Comparison of ENCODE assay signal across 21 cellular contexts in genomic region chrX:53303195-53303594, GRCh38. TPM values are rescaled to one million over a fixed set of nuclear protein-coding genes. Genes with fewer than 3 reads are reported as not detected.
DNase-seq lines count a peak whose midpoint lies in the region; ATAC-seq, FAIRE-seq and TF ChIP-seq lines count a peak whose summit lies in the region.
"Had no signal": no experiment of that assay in that cellular context is flagged by ENCODE, and none has a peak within 500 bp of the region (broad histone marks: within the 10 kb centered on the region; RNA-seq: fewer than 3 reads in every experiment).

No MANE protein-coding gene starts in this region.

- H3K4me3 Mint-ChIP-seq in astrocyte (ENCODE audit: unreplicated experiment) (no peak overlapping the region), mesothelial cell of epicardium (no peak overlapping the region)
- H3K4me3 Mint-ChIP-seq: B cell; CD4-positive, alpha-beta T cell; CD8-positive, alpha-beta T cell had no signal

- CTCF ChIA-PET in A549 (lab: Yijun Ruan, JAX): interaction anchor here (0.7 to 2.5 kb wide), 6 partner anchors 10 to 62 kb away, joined by 3 to 14 read pairs (median 4); no protein-coding TSS in a partner anchor

- H3K9me3 ChIP-seq in A549 (no peaks in the 10 kb centered on the region), astrocyte (ENCODE audit: insufficient read depth, low read depth, low read length) (no peaks in the 10 kb centered on the region), kidney (ENCODE audit: control insufficient read depth in 1 of 2, low read length in 2 of 2) (no peaks in the 10 kb centered on the region), left ventricle myocardium inferior (replicated peaks) (no peaks in the 10 kb centered on the region)
- H3K9me3 ChIP-seq: BLaER1 treated with 17β-estradiol and CSF1 and Interleukin-3, amounts not matched to agents 10 nM and 100 nM; Caco-2 had no signal

- no peak for TF ChIP-seq POLR2A in A549 (IDR thresholded peaks at IDR 0.05; ENCODE audit: low read length)

- TF ChIP-seq CTCF in A549 (IDR thresholded peaks at IDR 0.05) (no peak), astrocyte (IDR thresholded peaks at IDR 0.05; ENCODE audit: insufficient read depth, low read depth, low read length) (no peak), kidney (IDR thresholded peaks at IDR 0.05; ENCODE audit: borderline replicate concordance, extremely low read depth, insufficient read depth) (no peak), left ventricle myocardium inferior (IDR thresholded peaks at IDR 0.05; ENCODE audit: borderline replicate concordance) (no peak), mesothelial cell of epicardium (IDR thresholded peaks at IDR 0.05; ENCODE audit: unreplicated experiment) (no peak)

- intact Hi-C loops in kidney (cut with DNase I) (no loop called here), left ventricle myocardium inferior (cut with micrococcal nuclease) (no loop called here)

- H4K20me1 ChIP-seq in astrocyte (ENCODE audit: insufficient read depth, low read length): no peaks in the 10 kb centered on the region

- H3K36me3 Mint-ChIP-seq in astrocyte (ENCODE audit: low read depth, unreplicated experiment) (no peaks in the 10 kb centered on the region), mesothelial cell of epicardium (no peaks in the 10 kb centered on the region)
- H3K36me3 Mint-ChIP-seq: CD8-positive, alpha-beta T cell had no signal

- H3K4me2 ChIP-seq in A549: no peak overlapping the region
- H3K4me2 ChIP-seq in astrocyte (ENCODE audit: low read length): no peak overlapping the region
- H3K4me2 ChIP-seq: BLaER1 treated with 17β-estradiol and CSF1 and Interleukin-3, amounts not matched to agents 10 nM and 100 nM had no signal

- H3K79me2 ChIP-seq in astrocyte (ENCODE audit: insufficient read depth, low read length): no peaks in the 10 kb centered on the region

- H2AFZ ChIP-seq in astrocyte (ENCODE audit: low read depth, low read length): no peak overlapping the region

- H3K27ac ChIP-seq in A549 (no peak overlapping the region), astrocyte (ENCODE audit: low read depth, low read length) (no peak overlapping the region), kidney (ENCODE audit: low read depth in 2 of 2, low read length in 2 of 2) (no peak overlapping the region), left ventricle myocardium inferior (replicated peaks) (no peak overlapping the region)
- H3K27ac ChIP-seq: BLaER1 treated with 17β-estradiol and CSF1 and Interleukin-3, amounts not matched to agents 10 nM and 100 nM; C4-2B had no signal

- 94% methylated on average over 5 of the region's 5 CpGs for WGBS in A549 (ENCODE audit: missing lambda C conversion rate)

- H3K27ac Mint-ChIP-seq in astrocyte (ENCODE audit: unreplicated experiment) (no peak overlapping the region), mesothelial cell of epicardium (no peak overlapping the region)
- H3K27ac Mint-ChIP-seq: B cell; CD4-positive, alpha-beta T cell; CD8-positive, alpha-beta T cell had no signal

- DNase-seq in A549 (ENCODE audit: low read depth in 1 of 2, low spot score in 1 of 2): no peak
- DNase-seq in astrocyte (ENCODE audit: low read depth): no peak
- DNase-seq in kidney: peak; percentile 18
- no peak for DNase-seq in left ventricle myocardium inferior
- DNase-seq in mesothelial cell of epicardium (ENCODE audit: low spot score in 2 of 2, unreplicated experiment in 2 of 2): no peak
- DNase-seq in NCI-H446 (lab: John Stamatoyannopoulos, UW): no peak
- DNase-seq in NCI-H82 treated with DMSO at 0.1 percent for 48 hours (lab: John Stamatoyannopoulos, UW; ENCODE audit: unreplicated experiment): no peak
- DNase-seq: AML-193; Caco-2; Calu3; CD4-positive, alpha-beta T cell; CD8-positive, alpha-beta T cell; DMS79 treated with DMSO at 0.1 percent for 48 hours; GF-D8 had no signal

- H3K4me1 Mint-ChIP-seq in astrocyte (ENCODE audit: low read depth, unreplicated experiment): peaks cover 4% of the 10 kb centered on the region
- no peaks in the 10 kb centered on the region for H3K4me1 Mint-ChIP-seq in mesothelial cell of epicardium
- H3K4me1 Mint-ChIP-seq: B cell had no signal

- no peak for TF ChIP-seq RAD21 in A549 (conservative IDR thresholded peaks at IDR 0.05 in 1 of 2, IDR thresholded peaks at IDR 0.05 in 1 of 2)

- H3K4me1 ChIP-seq in A549 (peaks cover 4% of the 10 kb centered on the region; the same call in 1 of the 3 replicates), astrocyte (ENCODE audit: insufficient read depth, low read length) (peaks cover 5% of the 10 kb centered on the region), kidney (ENCODE audit: control insufficient read depth in 1 of 2, insufficient read depth in 1 of 2, low read depth in 1 of 2, low read length in 2 of 2) (no peaks in the 10 kb centered on the region), left ventricle myocardium inferior (peaks cover 3% of the 10 kb centered on the region)
- H3K4me1 ChIP-seq: BLaER1 treated with 17β-estradiol and CSF1 and Interleukin-3, amounts not matched to agents 10 nM and 100 nM; Caco-2 had no signal

- POLR2A ChIA-PET in A549 (lab: Yijun Ruan, JAX): interaction anchor here (0.7 kb wide), 1 partner anchor 144 kb away, joined by 3 read pairs; no protein-coding TSS in a partner anchor

- ATAC-seq in A549: no peak
- ATAC-seq: CD8-positive, alpha-beta T cell had no signal

- FAIRE-seq in A549 (lab: Jason Lieb, UNC) (peak; percentile 63), astrocyte (lab: Jason Lieb, UNC) (peak; percentile 86), kidney (lab: Jason Lieb, UNC) (no peak)
- FAIRE-seq: D721Med, G401.6, GM12891, GM19239 had no signal

- H3K36me3 ChIP-seq in astrocyte (ENCODE audit: insufficient read depth, low read length) (no peaks in the 10 kb centered on the region), kidney (ENCODE audit: control insufficient read depth in 1 of 2, insufficient read depth in 2 of 2, low read length in 2 of 2) (no peaks in the 10 kb centered on the region), left ventricle myocardium inferior (no peaks in the 10 kb centered on the region)
- H3K36me3 ChIP-seq: BLaER1 treated with 17β-estradiol and CSF1 and Interleukin-3, amounts not matched to agents 10 nM and 100 nM had no signal

- no peak overlapping the region for H3K9ac ChIP-seq in astrocyte (ENCODE audit: low read length)
- H3K9ac ChIP-seq in kidney (ENCODE audit: low read length in 2 of 2): no peak overlapping the region
- H3K9ac ChIP-seq: BLaER1 treated with 17β-estradiol and CSF1 and Interleukin-3, amounts not matched to agents 10 nM and 100 nM had no signal

- H3K9me3 Mint-ChIP-seq in astrocyte (ENCODE audit: unreplicated experiment) (no peaks in the 10 kb centered on the region), mesothelial cell of epicardium (peaks cover 21% of the 10 kb centered on the region)
- H3K9me3 Mint-ChIP-seq: CD4-positive, alpha-beta T cell; CD8-positive, alpha-beta T cell had no signal

- peaks cover 3% of the 10 kb centered on the region for H3K27me3 Mint-ChIP-seq in astrocyte (ENCODE audit: low read depth, unreplicated experiment)
- no peaks in the 10 kb centered on the region for H3K27me3 Mint-ChIP-seq in mesothelial cell of epicardium (ENCODE audit: low read depth)
- H3K27me3 Mint-ChIP-seq: B cell; CD4-positive, alpha-beta T cell had no signal

- no peak overlapping the region for H3K4me3 ChIP-seq in A549
- no peak overlapping the region for H3K4me3 ChIP-seq in astrocyte (ENCODE audit: insufficient read depth, low read depth, low read length)
- H3K4me3 ChIP-seq in kidney (ENCODE audit: low read length in 2 of 2): no peak overlapping the region
- no peak overlapping the region for H3K4me3 ChIP-seq in left ventricle myocardium inferior
- H3K4me3 ChIP-seq: BLaER1 treated with 17β-estradiol and CSF1 and Interleukin-3, amounts not matched to agents 10 nM and 100 nM had no signal

- no peak for TF ChIP-seq EP300 in A549 (IDR thresholded peaks at IDR 0.05)

- H3K27me3 ChIP-seq in astrocyte (ENCODE audit: insufficient read depth, low read length) (no peaks in the 10 kb centered on the region), left ventricle myocardium inferior (ENCODE audit: low read depth) (no peaks in the 10 kb centered on the region)

TF ChIP-seq in A549, 52 proteins besides CTCF, POLR2A, EP300 and RAD21 (continues in another document):
- TF ChIP-seq CHD2 (IDR thresholded peaks at IDR 0.05; ENCODE audit: low read length, partially characterized antibody) (no peak), ELK1 (IDR thresholded peaks at IDR 0.05; ENCODE audit: low read depth, low read length) (no peak), SMC3 (IDR thresholded peaks at IDR 0.05) (no peak), ZNF302 (CRISPR knock-in tag; IDR thresholded peaks at IDR 0.05) (no peak), ESRRA (IDR thresholded peaks at IDR 0.05; ENCODE audit: borderline replicate concordance, low read length) (no peak), ATOH8 (CRISPR knock-in tag; IDR thresholded peaks at IDR 0.05; ENCODE audit: low read depth) (no peak)

RNA-seq across cellular contexts. Expression of gene IQSEC2, which starts 21.8 kb away (rescaled TPM):
- polyA plus RNA-seq in A549 (2011; rRNA removed): 28.3 and 45.3 TPM in 2 replicates
- polyA plus RNA-seq in A549 (2012; cell fraction: cytosol; rRNA removed): 30.6 and 35.6 TPM in 2 replicates
- polyA plus RNA-seq in A549 (2012; cell fraction: nucleus; rRNA removed): 22.9 and 25.9 TPM in 2 replicates
- 31.9 to 41.4 TPM (median 37.6 TPM) in 3 replicates for polyA plus RNA-seq in A549 (2017; fragmentation: RNase III; extraction: RNeasy Plus Mini Kit Qiagen cat#74134 plus additional on column Dnase treatment)
- polyA minus RNA-seq in A549 (2011; rRNA and poly(A)+ RNA removed): 37.6 and 40.7 TPM in 2 replicates
- 8.2 and 9.2 TPM in 2 replicates for total RNA-seq in astrocyte
- total RNA-seq in kidney: 20.9 TPM
- 56.2 TPM for polyA plus RNA-seq in kidney (ENCODE audit: insufficient read depth, low read depth, low replicate concordance)
- 17.1 TPM for total RNA-seq in left ventricle myocardium inferior
- total RNA-seq in mesothelial cell of epicardium: 19.8 to 23.0 TPM (median 22.2 TPM) in 3 replicates
